Comparison of ENCODE assay signal across 6 cellular contexts in genomic region chr3:163551915-163552658, GRCh38.
DNase-seq lines count a peak whose midpoint lies in the region; ATAC-seq, FAIRE-seq and TF ChIP-seq lines count a peak whose summit lies in the region.
"Not testable (repeated sequence)": the region's sequence is repeated elsewhere in the genome, so short reads cannot be mapped to it uniquely, and the experiment has no call there.

No MANE protein-coding gene starts in this region.

- peak overlapping the region in 1 of 2 experiments; percentile 85; a peak in 3 of 4 replicates for H3K9ac ChIP-seq in K562 (ENCODE audit: insufficient read depth in 1 of 2, low read depth in 2 of 2, low read length in 2 of 2)
- not testable (repeated sequence) for H3K9ac ChIP-seq in kidney (ENCODE audit: low read length in 2 of 2); neuronal stem cell (ENCODE audit: low read depth, low read length, poor library complexity)

- intact Hi-C loops in K562 (cut with micrococcal nuclease): loop anchor here (1.0 kb wide), 1 partner anchor 53 kb away; no protein-coding TSS in a partner anchor
- intact Hi-C loops in kidney (cut with DNase I); upper lobe of right lung (cut with DNase I): not testable (repeated sequence)

- not testable (repeated sequence) for H2BK15ac ChIP-seq in neuronal stem cell (ENCODE audit: low read length)

- not testable (repeated sequence) for H3K9me3 ChIP-seq in K562 (replicated peaks; ENCODE audit: control insufficient read depth, insufficient read depth, low read depth, low read length); kidney (ENCODE audit: control insufficient read depth in 1 of 2, low read length in 2 of 2); neuronal stem cell (replicated peaks in 1 of 2; ENCODE audit: control insufficient read depth in 2 of 2, insufficient read depth in 1 of 2, low read depth in 1 of 2, low read length in 2 of 2); upper lobe of right lung

- H2BK12ac ChIP-seq in neuronal stem cell (ENCODE audit: low read length): not testable (repeated sequence)

- not testable (repeated sequence) for FAIRE-seq in K562 (lab: Jason Lieb, UNC); kidney (lab: Jason Lieb, UNC)

- not testable (repeated sequence) for H3K36me3 ChIP-seq in K562 (ENCODE audit: control insufficient read depth, insufficient read depth, low read length); kidney (ENCODE audit: control insufficient read depth in 1 of 2, insufficient read depth in 2 of 2, low read length in 2 of 2); neuronal stem cell (replicated peaks in 1 of 2; ENCODE audit: control insufficient read depth in 2 of 2, insufficient read depth in 2 of 2, low read length in 2 of 2); upper lobe of right lung

- H3K4me3 ChIP-seq in K562: peak overlapping the region; percentile 40
- H3K4me3 ChIP-seq in kidney (ENCODE audit: low read length in 2 of 2); neuronal stem cell (ENCODE audit: low read length in 2 of 2); upper lobe of right lung: not testable (repeated sequence)

- H2BK5ac ChIP-seq in neuronal stem cell (ENCODE audit: low read length): not testable (repeated sequence)

- not testable (repeated sequence) for BruUV-seq in K562 (replicated peaks; lab: Mats Ljungman, UMichigan)

- POLR2A ChIA-PET in K562 (lab: Yijun Ruan, JAX): not testable (repeated sequence)

- TF ChIP-seq EP300 in K562 (IDR thresholded peaks at IDR 0.05; ENCODE audit: low read length): not testable (repeated sequence)

- H3K4me2 ChIP-seq in K562 (ENCODE audit: insufficient read depth, low read length): 0 out of 2 replicates have a peak overlapping the region, but pooled peaks have one; percentile 29
- not testable (repeated sequence) for H3K4me2 ChIP-seq in neuronal stem cell (ENCODE audit: insufficient read depth, low read length, poor library complexity, severe bottlenecking)

- H3K14ac ChIP-seq in neuronal stem cell (ENCODE audit: low read length): not testable (repeated sequence)

- DNase-seq in Daoy (ENCODE audit: low read depth) (peak; percentile 16), NCI-H2227 (lab: John Stamatoyannopoulos, UW; ENCODE audit: unreplicated experiment) (peak; percentile 1), K562 (ENCODE audit: extremely low read depth in 1 of 4, low spot score in 3 of 4) (peak in 1 of 4 experiments; percentile 23), kidney (peak; percentile 53), upper lobe of right lung (peak; percentile 44)
- DNase-seq in neuronal stem cell (ENCODE audit: low spot score): not testable (repeated sequence)

- H2BK120ac ChIP-seq in neuronal stem cell (ENCODE audit: low read depth, low read length): not testable (repeated sequence)

- not testable (repeated sequence) for H3K18ac ChIP-seq in neuronal stem cell (ENCODE audit: low read length)

- H3K9me1 ChIP-seq in K562 (ENCODE audit: control insufficient read depth, insufficient read depth, low read length): not testable (repeated sequence)

- H4K91ac ChIP-seq in neuronal stem cell (ENCODE audit: low read depth, low read length, poor library complexity): not testable (repeated sequence)

- TF ChIP-seq POLR2A in K562 (conservative IDR thresholded peaks at IDR 0.05): not testable (repeated sequence)

- TF ChIP-seq CTCF in K562 (IDR thresholded peaks at IDR 0.05 in 2 of 3, conservative IDR thresholded peaks at IDR 0.05 in 1 of 3; ENCODE audit: insufficient read depth in 2 of 3, low read depth in 1 of 3, low read length in 3 of 3); kidney (IDR thresholded peaks at IDR 0.05; ENCODE audit: borderline replicate concordance, extremely low read depth, insufficient read depth); upper lobe of right lung (IDR thresholded peaks at IDR 0.05): not testable (repeated sequence)

- not testable (repeated sequence) for H3K23ac ChIP-seq in neuronal stem cell (ENCODE audit: low read depth, low read length, poor library complexity)

- not testable (repeated sequence) for H3K4ac ChIP-seq in neuronal stem cell (ENCODE audit: low read length)

- H3K79me1 ChIP-seq in neuronal stem cell (ENCODE audit: low read depth, low read length): not testable (repeated sequence)

- H3K79me2 ChIP-seq in K562 (ENCODE audit: control insufficient read depth, insufficient read depth, low read length): peaks cover 32% of the 10 kb centered on the region

- WGBS in K562 (ENCODE audit: insufficient coverage, low coverage, missing lambda C conversion rate): 13% methylated on average over 10 of the region's 37 CpGs
- WGBS in neuronal stem cell (ENCODE audit: extremely low coverage in 2 of 2, insufficient read length in 2 of 2, insufficient replicate concordance in 1 of 2), 2 donors: no CpG with 5 or more reads among the region's 37 CpGs

- not testable (repeated sequence) for H4K8ac ChIP-seq in neuronal stem cell (ENCODE audit: low read depth, low read length)

- H2AK5ac ChIP-seq in neuronal stem cell (ENCODE audit: low read depth, low read length): not testable (repeated sequence)

- H4K20me1 ChIP-seq in K562 (replicated peaks; ENCODE audit: control insufficient read depth, insufficient read depth, low read length): not testable (repeated sequence)

- CTCF ChIA-PET in K562 (lab: Yijun Ruan, JAX; ENCODE audit: low intra/inter-chr PET ratio): not testable (repeated sequence)

- in situ Hi-C loops in K562 (cut with MboI): not testable (repeated sequence)

- not testable (repeated sequence) for H3K27me3 ChIP-seq in K562 (ENCODE audit: control insufficient read depth in 2 of 2, insufficient read depth in 2 of 2, low read length in 2 of 2); neuronal stem cell (ENCODE audit: control insufficient read depth in 3 of 3, insufficient read depth in 3 of 3, low read depth in 1 of 3, low read length in 3 of 3); upper lobe of right lung

- not testable (repeated sequence) for H3K4me1 ChIP-seq in K562 (replicated peaks in 1 of 2; ENCODE audit: control insufficient read depth in 2 of 2, insufficient read depth in 2 of 2, low read length in 2 of 2); kidney (ENCODE audit: control insufficient read depth in 1 of 2, insufficient read depth in 1 of 2, low read depth in 1 of 2, low read length in 2 of 2); neuronal stem cell (ENCODE audit: control insufficient read depth in 2 of 2, insufficient read depth in 1 of 2, low read depth in 1 of 2, low read length in 2 of 2); upper lobe of right lung

- TF ChIP-seq RAD21 in K562 (CRISPR knock-in tag; conservative IDR thresholded peaks at IDR 0.05 in 1 of 2, IDR thresholded peaks at IDR 0.05 in 1 of 2): not testable (repeated sequence)

- ATAC-seq in K562, upper lobe of right lung: not testable (repeated sequence)

- not testable (repeated sequence) for H3K27ac ChIP-seq in K562 (ENCODE audit: extremely low read depth, low read depth, low read length); kidney (ENCODE audit: low read depth in 2 of 2, low read length in 2 of 2); neuronal stem cell (replicated peaks; ENCODE audit: low read length); upper lobe of right lung

- H2AFZ ChIP-seq in K562 (ENCODE audit: low read depth, low read length): peak overlapping the region; percentile 60; the same call in 1 of the 2 replicates
- H2AFZ ChIP-seq in neuronal stem cell (ENCODE audit: low read length): peak overlapping the region; percentile 34

TF ChIP-seq in K562, 482 proteins besides CTCF, POLR2A, EP300 and RAD21:
- TF ChIP-seq NFYB (IDR thresholded peaks at IDR 0.05; ENCODE audit: extremely low read depth, insufficient read length): peak; percentile 69
- TF ChIP-seq CC2D1A (IDR thresholded peaks at IDR 0.05): peak; percentile 63
- peak; percentile 51 for TF ChIP-seq ASH1L (IDR thresholded peaks at IDR 0.05; ENCODE audit: borderline replicate concordance, low read depth, partially characterized antibody)
- TF ChIP-seq FOS (IDR thresholded peaks at IDR 0.05; ENCODE audit: extremely low read depth, insufficient read length): peak; percentile 4
